ENCODE assay signal across 1 cellular context in genomic region chr3:14279706-14280061, GRCh38.
TF ChIP-seq lines count a peak whose summit lies in the region.

No MANE protein-coding gene starts in this region.

TF ChIP-seq in HEK293, 187 proteins besides CTCF, POLR2A, EP300 and RAD21 (continued from another document):
- no peak for TF ChIP-seq KLF17 (tag by site-specific recombination; IDR thresholded peaks at IDR 0.05)
